Comparison of ENCODE assay signal across 1 cellular context in genomic region chr1:240991230-240991629, GRCh38.
TF ChIP-seq lines count a peak whose summit lies in the region.

No MANE protein-coding gene starts in this region.

TF ChIP-seq in GM23338, 12 proteins besides CTCF, POLR2A, EP300 and RAD21 (continued from another document):
- TF ChIP-seq, protein P1, sequence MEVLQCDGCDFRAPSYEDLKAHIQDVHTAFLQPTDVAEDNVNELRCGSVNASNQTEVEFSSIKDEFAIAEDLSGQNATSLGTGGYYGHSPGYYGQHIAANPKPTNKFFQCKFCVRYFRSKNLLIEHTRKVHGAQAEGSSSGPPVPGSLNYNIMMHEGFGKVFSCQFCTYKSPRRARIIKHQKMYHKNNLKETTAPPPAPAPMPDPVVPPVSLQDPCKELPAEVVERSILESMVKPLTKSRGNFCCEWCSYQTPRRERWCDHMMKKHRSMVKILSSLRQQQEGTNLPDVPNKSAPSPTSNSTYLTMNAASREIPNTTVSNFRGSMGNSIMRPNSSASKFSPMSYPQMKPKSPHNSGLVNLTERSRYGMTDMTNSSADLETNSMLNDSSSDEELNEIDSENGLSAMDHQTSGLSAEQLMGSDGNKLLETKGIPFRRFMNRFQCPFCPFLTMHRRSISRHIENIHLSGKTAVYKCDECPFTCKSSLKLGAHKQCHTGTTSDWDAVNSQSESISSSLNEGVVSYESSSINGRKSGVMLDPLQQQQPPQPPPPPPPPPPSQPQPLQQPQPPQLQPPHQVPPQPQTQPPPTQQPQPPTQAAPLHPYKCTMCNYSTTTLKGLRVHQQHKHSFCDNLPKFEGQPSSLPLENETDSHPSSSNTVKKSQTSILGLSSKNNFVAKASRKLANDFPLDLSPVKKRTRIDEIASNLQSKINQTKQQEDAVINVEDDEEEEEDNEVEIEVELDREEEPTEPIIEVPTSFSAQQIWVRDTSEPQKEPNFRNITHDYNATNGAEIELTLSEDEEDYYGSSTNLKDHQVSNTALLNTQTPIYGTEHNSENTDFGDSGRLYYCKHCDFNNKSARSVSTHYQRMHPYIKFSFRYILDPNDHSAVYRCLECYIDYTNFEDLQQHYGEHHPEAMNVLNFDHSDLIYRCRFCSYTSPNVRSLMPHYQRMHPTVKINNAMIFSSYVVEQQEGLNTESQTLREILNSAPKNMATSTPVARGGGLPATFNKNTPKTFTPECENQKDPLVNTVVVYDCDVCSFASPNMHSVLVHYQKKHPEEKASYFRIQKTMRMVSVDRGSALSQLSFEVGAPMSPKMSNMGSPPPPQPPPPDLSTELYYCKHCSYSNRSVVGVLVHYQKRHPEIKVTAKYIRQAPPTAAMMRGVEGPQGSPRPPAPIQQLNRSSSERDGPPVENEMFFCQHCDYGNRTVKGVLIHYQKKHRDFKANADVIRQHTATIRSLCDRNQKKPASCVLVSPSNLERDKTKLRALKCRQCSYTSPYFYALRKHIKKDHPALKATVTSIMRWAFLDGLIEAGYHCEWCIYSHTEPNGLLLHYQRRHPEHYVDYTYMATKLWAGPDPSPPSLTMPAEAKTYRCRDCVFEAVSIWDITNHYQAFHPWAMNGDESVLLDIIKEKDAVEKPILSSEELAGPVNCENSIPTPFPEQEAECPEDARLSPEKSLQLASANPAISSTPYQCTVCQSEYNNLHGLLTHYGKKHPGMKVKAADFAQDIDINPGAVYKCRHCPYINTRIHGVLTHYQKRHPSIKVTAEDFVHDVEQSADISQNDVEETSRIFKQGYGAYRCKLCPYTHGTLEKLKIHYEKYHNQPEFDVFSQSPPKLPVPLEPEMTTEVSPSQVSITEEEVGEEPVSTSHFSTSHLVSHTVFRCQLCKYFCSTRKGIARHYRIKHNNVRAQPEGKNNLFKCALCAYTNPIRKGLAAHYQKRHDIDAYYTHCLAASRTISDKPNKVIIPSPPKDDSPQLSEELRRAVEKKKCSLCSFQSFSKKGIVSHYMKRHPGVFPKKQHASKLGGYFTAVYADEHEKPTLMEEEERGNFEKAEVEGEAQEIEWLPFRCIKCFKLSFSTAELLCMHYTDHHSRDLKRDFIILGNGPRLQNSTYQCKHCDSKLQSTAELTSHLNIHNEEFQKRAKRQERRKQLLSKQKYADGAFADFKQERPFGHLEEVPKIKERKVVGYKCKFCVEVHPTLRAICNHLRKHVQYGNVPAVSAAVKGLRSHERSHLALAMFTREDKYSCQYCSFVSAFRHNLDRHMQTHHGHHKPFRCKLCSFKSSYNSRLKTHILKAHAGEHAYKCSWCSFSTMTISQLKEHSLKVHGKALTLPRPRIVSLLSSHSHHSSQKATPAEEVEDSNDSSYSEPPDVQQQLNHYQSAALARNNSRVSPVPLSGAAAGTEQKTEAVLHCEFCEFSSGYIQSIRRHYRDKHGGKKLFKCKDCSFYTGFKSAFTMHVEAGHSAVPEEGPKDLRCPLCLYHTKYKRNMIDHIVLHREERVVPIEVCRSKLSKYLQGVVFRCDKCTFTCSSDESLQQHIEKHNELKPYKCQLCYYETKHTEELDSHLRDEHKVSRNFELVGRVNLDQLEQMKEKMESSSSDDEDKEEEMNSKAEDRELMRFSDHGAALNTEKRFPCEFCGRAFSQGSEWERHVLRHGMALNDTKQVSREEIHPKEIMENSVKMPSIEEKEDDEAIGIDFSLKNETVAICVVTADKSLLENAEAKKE (CRISPR knock-in tag; IDR thresholded peaks at IDR 0.05), result peak; percentile 48; the same call in 1 of the 2 replicates
- no peak for TF ChIP-seq ETS1 (IDR thresholded peaks at IDR 0.05)
